In the genomic region with DNA sequence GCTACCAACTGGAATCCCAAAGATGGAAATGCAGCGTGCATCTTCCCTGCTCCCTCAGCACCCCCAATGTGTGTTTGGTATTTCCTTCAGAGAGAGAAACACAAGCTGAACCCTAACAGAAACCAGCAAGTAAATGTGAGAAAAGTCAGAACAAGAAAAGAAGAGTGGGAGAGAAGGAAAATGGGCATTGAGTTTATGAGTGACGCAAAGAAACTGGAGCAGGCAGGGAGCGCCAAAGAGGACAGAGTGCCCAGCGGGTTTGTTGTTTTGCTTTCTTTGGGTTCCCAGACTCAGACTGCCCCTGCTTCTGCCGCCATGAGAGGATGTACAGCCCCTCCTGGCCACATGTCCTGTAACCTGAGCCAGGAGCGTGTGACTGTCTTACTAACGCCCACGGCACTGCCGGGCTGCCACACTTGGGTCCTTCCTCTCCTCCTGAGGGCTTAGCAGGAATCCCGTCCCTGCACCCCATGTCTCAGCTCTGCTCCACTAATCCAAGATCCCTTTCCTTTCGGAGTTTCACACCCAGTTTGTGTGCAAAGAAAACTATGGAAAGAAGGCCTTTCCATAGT, we compare ENCODE assay signal across 15 cellular contexts.
A peak's percentile ranks its signal among the peaks of the same experiment; 100 is the strongest.
DNase-seq lines count a peak whose midpoint lies in the region; ATAC-seq and TF ChIP-seq lines count a peak whose summit lies in the region.
"Had no signal": no experiment of that assay in that cellular context is flagged by ENCODE, and none has a peak within 500 bp of the region (broad histone marks: within the 10 kb centered on the region; RNA-seq: fewer than 3 reads in every experiment).

No MANE protein-coding gene starts in this region.

- H3K27me3 ChIP-seq in brain microvascular endothelial cell (replicated peaks), result no peaks in the 10 kb centered on the region
- H3K27me3 ChIP-seq in thyroid gland, result no peaks in the 10 kb centered on the region
- H3K27me3 ChIP-seq in left lung, result no peaks in the 10 kb centered on the region
- H3K27me3 ChIP-seq: right lobe of liver, tibial nerve had no signal

- H3K36me3 ChIP-seq in brain microvascular endothelial cell (replicated peaks) (no peaks in the 10 kb centered on the region), thyroid gland (peaks cover 20 to 26% of the 10 kb centered on the region in 2 donors), left lung (peaks cover 0 to 7% of the 10 kb centered on the region in 2 donors)
- H3K36me3 ChIP-seq: right lobe of liver had no signal

- H3K4me1 ChIP-seq in thyroid gland (peaks cover 0 to 9% of the 10 kb centered on the region in 2 donors), left lung (no peaks in the 10 kb centered on the region)
- H3K4me1 ChIP-seq: A549, right lobe of liver, tibial nerve had no signal

- no peak overlapping the region for H3K4me3 ChIP-seq in brain microvascular endothelial cell (ENCODE audit: low read depth, low read length)
- no peak overlapping the region for H3K4me3 ChIP-seq in thyroid gland (replicated peaks in 1 of 3)
- H3K4me3 ChIP-seq in left lung, result no peak overlapping the region
- H3K4me3 ChIP-seq: A549, right lobe of liver, tibial nerve had no signal

- peak in 1 of 2 donors; percentile 24 for TF ChIP-seq POLR2A in thyroid gland (IDR thresholded peaks at IDR 0.05)

- TF ChIP-seq CTCF in brain microvascular endothelial cell (IDR thresholded peaks at IDR 0.05; ENCODE audit: low read depth, low read length, missing control alignments), result no peak
- no peak for TF ChIP-seq CTCF in thyroid gland (IDR thresholded peaks at IDR 0.05)
- TF ChIP-seq CTCF in left lung (IDR thresholded peaks at IDR 0.05), result no peak

- WGBS in thyroid gland, 2 donors, result 42 to 46% methylated on average over 11 of the region's 11 CpGs

- H3K9me3 ChIP-seq in thyroid gland (no peaks in the 10 kb centered on the region), left lung (no peaks in the 10 kb centered on the region)
- H3K9me3 ChIP-seq: A549, right lobe of liver, tibial nerve had no signal

- peak; percentile 20 for DNase-seq in NCI-H82 (lab: John Stamatoyannopoulos, UW)
- no peak for DNase-seq in NCI-H82 treated with DMSO at 0.1 percent for 48 hours (lab: John Stamatoyannopoulos, UW; ENCODE audit: unreplicated experiment)
- peak; percentile 73 for DNase-seq in brain microvascular endothelial cell
- DNase-seq in islet precursor cell, result peak; percentile 73
- DNase-seq in thyroid gland, result peak; percentile 63 to 72
- DNase-seq in pons (ENCODE audit: low spot score), result no peak
- no peak for DNase-seq in NAMALWA (ENCODE audit: low spot score)
- DNase-seq in left lung, result no peak
- DNase-seq: activated CD4-positive, alpha-beta memory T cell treated with anti-CD3 and anti-CD28 coated beads for 36 hours; DND-41; NCI-H1092 treated with DMSO at 0.1 percent for 48 hours; NK-92 treated with Interleukin-12 subunit alpha and Interleukin-12 subunit beta, amount 100 ng/mL, for 24 hours; right lobe of liver had no signal

- H3K27ac ChIP-seq in brain microvascular endothelial cell (peak overlapping the region; percentile 68), thyroid gland (no peak overlapping the region), left lung (no peak overlapping the region)
- H3K27ac ChIP-seq: A549, right lobe of liver, tibial nerve had no signal

- no peak for ATAC-seq in left lung
- ATAC-seq: A549, right lobe of liver had no signal

- intact Hi-C loops in thyroid gland (cut with DNase I), result no loop called here
- intact Hi-C loops in left lung (cut with DNase I), result no loop called here

- in situ Hi-C loops in brain microvascular endothelial cell (cut with HindIII; ENCODE audit: low pct_ligation_motif_present, low sequenced_read_pairs), result no loop called here

Comparison
In these comparisons a context has a peak if more than half of its experiments do, and no peak if none do; other contexts are left out.
1. DNase-seq: peak in NCI-H82 (single experiment), brain microvascular endothelial cell (single experiment), islet precursor cell (single experiment) and thyroid gland (2 of 2); none in NCI-H82 treated with DMSO at 0.1 percent for 48 hours (single experiment), pons (single experiment), NAMALWA (single experiment) and left lung (0 of 2).